ENCODE assay signal across 8 cellular contexts in the genomic region with DNA sequence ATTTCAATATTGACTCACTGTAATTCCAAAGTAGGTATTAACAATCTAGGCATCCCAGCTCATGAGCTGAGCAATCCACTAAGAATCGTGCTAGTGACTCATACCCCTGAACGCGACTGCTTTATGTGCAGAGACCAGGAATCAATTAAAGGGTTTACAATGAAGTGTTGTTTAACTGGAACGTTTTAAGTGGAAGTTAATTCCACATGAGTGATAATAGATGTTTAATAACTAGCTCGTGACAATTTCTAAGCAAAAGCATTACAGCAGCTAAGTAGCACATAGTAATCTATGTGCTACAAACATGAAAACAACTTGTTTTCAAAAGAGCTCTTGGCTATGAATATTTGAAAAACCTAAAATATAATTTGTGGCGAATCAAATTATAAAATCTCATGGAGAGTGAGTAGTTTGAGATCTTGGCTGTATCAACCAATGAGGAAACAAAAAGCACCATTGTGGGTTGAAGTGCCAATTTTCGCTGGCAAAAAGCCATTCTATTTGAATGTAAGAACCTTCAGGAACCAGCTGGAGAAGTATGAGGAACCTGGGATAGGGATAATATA. TPM values are rescaled to one million over a fixed set of nuclear protein-coding genes. Genes with fewer than 3 reads are reported as not detected.
DNase-seq lines count a peak whose midpoint lies in the region; ATAC-seq, FAIRE-seq and TF ChIP-seq lines count a peak whose summit lies in the region.

No MANE protein-coding gene starts in this region.

- H3K9me1 ChIP-seq in K562 (ENCODE audit: control insufficient read depth, insufficient read depth, low read length) = no peaks in the 10 kb centered on the region

- H3K4me2 ChIP-seq in K562 (ENCODE audit: insufficient read depth, low read length) = no peak overlapping the region

- no peaks in the 10 kb centered on the region; a peak in 1 of 5 replicates for H3K4me1 ChIP-seq in K562 (replicated peaks in 1 of 2; ENCODE audit: control insufficient read depth in 2 of 2, insufficient read depth in 2 of 2, low read length in 2 of 2)

- no peak overlapping the region for H3K27ac ChIP-seq in K562 (ENCODE audit: extremely low read depth, low read depth, low read length)

- no peaks in the 10 kb centered on the region for H3K9me3 ChIP-seq in K562 (replicated peaks; ENCODE audit: control insufficient read depth, insufficient read depth, low read depth, low read length)

- no TSS peak for BruUV-seq in K562 (replicated peaks; lab: Mats Ljungman, UMichigan)

- peak; percentile 95 for DNase-seq in EH (ENCODE audit: low read depth)
- peak; percentile 90 for DNase-seq in NCI-H2081 treated with DMSO at 0.1 percent for 48 hours (lab: John Stamatoyannopoulos, UW)
- no peak for DNase-seq in K562 (ENCODE audit: extremely low read depth in 1 of 4, low spot score in 3 of 4)
- peak; percentile 72 for DNase-seq in non-pigmented ciliary epithelial cell (ENCODE audit: low read depth)
- no peak for DNase-seq in activated naive CD4-positive, alpha-beta T cell treated with Interleukin-2 at 50 U/mL for 16 hours
- no peak for DNase-seq in activated CD4-positive, alpha-beta T cell treated with anti-CD3 and anti-CD28 coated beads, Interleukin-2, amount 50 U/mL, for 4 hours
- no peak for DNase-seq in activated T-cell treated with anti-CD3 and anti-CD28 coated beads, Interleukin-2, amount 50 U/mL, for 1 hour
- DNase-seq in activated CD4-positive, CD25-positive, alpha-beta regulatory T cell (lab: John Stamatoyannopoulos, UW) = no peak

- in situ Hi-C loops in K562 (cut with MboI) = no loop called here

- no peaks in the 10 kb centered on the region for H3K79me2 ChIP-seq in K562 (ENCODE audit: control insufficient read depth, insufficient read depth, low read length)

- TF ChIP-seq EP300 in K562 (IDR thresholded peaks at IDR 0.05; ENCODE audit: low read length) = no peak

- TF ChIP-seq CTCF in K562 (IDR thresholded peaks at IDR 0.05 in 2 of 3, conservative IDR thresholded peaks at IDR 0.05 in 1 of 3; ENCODE audit: insufficient read depth in 2 of 3, low read depth in 1 of 3, low read length in 3 of 3) = no peak

- POLR2A ChIA-PET in K562 (lab: Yijun Ruan, JAX) = interaction anchor here (0.6 to 1.6 kb wide), 5 partner anchors 10 to 57 kb away, joined by 3 to 6 read pairs (median 4); no protein-coding TSS in a partner anchor

- H3K36me3 ChIP-seq in K562 (ENCODE audit: control insufficient read depth, insufficient read depth, low read length) = no peaks in the 10 kb centered on the region

- H4K20me1 ChIP-seq in K562 (replicated peaks; ENCODE audit: control insufficient read depth, insufficient read depth, low read length) = no peaks in the 10 kb centered on the region

- FAIRE-seq in K562 (lab: Jason Lieb, UNC) = no peak

- TF ChIP-seq POLR2A in K562 (conservative IDR thresholded peaks at IDR 0.05) = no peak

- H2AFZ ChIP-seq in K562 (ENCODE audit: low read depth, low read length) = no peak overlapping the region

- peaks cover 14 to 32% of the 10 kb centered on the region in 2 experiments; a peak in 4 of 5 replicates for H3K27me3 ChIP-seq in K562 (ENCODE audit: control insufficient read depth in 2 of 2, insufficient read depth in 2 of 2, low read length in 2 of 2)

- intact Hi-C loops in K562 (cut with micrococcal nuclease) = no loop called here

- no peak overlapping the region for H3K9ac ChIP-seq in K562 (ENCODE audit: insufficient read depth in 1 of 2, low read depth in 2 of 2, low read length in 2 of 2)

- H3K4me3 ChIP-seq in K562 = no peak overlapping the region

- CTCF ChIA-PET in K562 (lab: Yijun Ruan, JAX; ENCODE audit: low intra/inter-chr PET ratio) = no interaction called here

- ATAC-seq in K562 = no peak

- TF ChIP-seq RAD21 in K562 (CRISPR knock-in tag; conservative IDR thresholded peaks at IDR 0.05 in 1 of 2, IDR thresholded peaks at IDR 0.05 in 1 of 2) = no peak

- WGBS in K562 (ENCODE audit: insufficient coverage, low coverage, missing lambda C conversion rate) = 2% methylated on average over 7 of the region's 7 CpGs

TF ChIP-seq in K562, 482 proteins besides CTCF, POLR2A, EP300 and RAD21 (continues in another document):
- peak; percentile 17 for TF ChIP-seq CBX8 (IDR thresholded peaks at IDR 0.05; ENCODE audit: borderline replicate concordance, extremely low read depth, low read depth, low read length, poor library complexity, severe bottlenecking)
- TF ChIP-seq HDAC2 (IDR thresholded peaks at IDR 0.05) = no peak
- TF ChIP-seq, protein P1, sequence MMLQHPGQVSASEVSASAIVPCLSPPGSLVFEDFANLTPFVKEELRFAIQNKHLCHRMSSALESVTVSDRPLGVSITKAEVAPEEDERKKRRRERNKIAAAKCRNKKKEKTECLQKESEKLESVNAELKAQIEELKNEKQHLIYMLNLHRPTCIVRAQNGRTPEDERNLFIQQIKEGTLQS (IDR thresholded peaks at IDR 0.05) = 0 out of 2 replicates have a peak, but pooled peaks have one; percentile 12
- TF ChIP-seq, protein P1 (CRISPR knock-in tag; conservative IDR thresholded peaks at IDR 0.05) = no peak
- TF ChIP-seq ZBTB17 (CRISPR knock-in tag; IDR thresholded peaks at IDR 0.05) = no peak
- TF ChIP-seq, protein P2, sequence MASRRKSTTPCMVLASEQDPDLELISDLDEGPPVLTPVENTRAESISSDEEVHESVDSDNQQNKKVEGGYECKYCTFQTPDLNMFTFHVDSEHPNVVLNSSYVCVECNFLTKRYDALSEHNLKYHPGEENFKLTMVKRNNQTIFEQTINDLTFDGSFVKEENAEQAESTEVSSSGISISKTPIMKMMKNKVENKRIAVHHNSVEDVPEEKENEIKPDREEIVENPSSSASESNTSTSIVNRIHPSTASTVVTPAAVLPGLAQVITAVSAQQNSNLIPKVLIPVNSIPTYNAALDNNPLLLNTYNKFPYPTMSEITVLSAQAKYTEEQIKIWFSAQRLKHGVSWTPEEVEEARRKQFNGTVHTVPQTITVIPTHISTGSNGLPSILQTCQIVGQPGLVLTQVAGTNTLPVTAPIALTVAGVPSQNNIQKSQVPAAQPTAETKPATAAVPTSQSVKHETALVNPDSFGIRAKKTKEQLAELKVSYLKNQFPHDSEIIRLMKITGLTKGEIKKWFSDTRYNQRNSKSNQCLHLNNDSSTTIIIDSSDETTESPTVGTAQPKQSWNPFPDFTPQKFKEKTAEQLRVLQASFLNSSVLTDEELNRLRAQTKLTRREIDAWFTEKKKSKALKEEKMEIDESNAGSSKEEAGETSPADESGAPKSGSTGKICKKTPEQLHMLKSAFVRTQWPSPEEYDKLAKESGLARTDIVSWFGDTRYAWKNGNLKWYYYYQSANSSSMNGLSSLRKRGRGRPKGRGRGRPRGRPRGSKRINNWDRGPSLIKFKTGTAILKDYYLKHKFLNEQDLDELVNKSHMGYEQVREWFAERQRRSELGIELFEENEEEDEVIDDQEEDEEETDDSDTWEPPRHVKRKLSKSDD (conservative IDR thresholded peaks at IDR 0.05; ENCODE audit: low read length) = no peak
- peak; percentile 37; the same call in 1 of the 2 replicates for TF ChIP-seq FOSL1 (tag; conservative IDR thresholded peaks at IDR 0.05)
- no peak for TF ChIP-seq MTA3 (IDR thresholded peaks at IDR 0.05; ENCODE audit: borderline replicate concordance)

RNA-seq across cellular contexts. Expression of a gene that starts 9.4 kb away (rescaled TPM):
- total RNA-seq in K562 (2011; cell fraction: chromatin; rRNA removed; ENCODE audit: low replicate concordance) = 1.8 and 2.2 TPM in 2 replicates
- 0.67 and 0.79 TPM in 2 replicates for total RNA-seq in K562 (2011; cell fraction: nucleolus; rRNA removed)
- total RNA-seq in K562 (2011; cell fraction: nucleoplasm; rRNA removed) = 1.0 and 3.1 TPM in 2 replicates
- total RNA-seq in K562 (2014; rRNA removed) (0.05 and 0.61 TPM in 2 replicates), K562 (2014; rRNA removed; fragmentation: Illumina TruSeq; extraction: Trizol) (0.15 and 0.19 TPM in 2 replicates), K562 (2015; rRNA removed; fragmentation: Illumina TruSeq; extraction: Trizol) (0.04 TPM in 2 replicates), K562 (2021) (0.33 and 0.58 TPM in 2 replicates)
- polyA plus RNA-seq in K562 (2011; rRNA removed) (0.66 and 1.4 TPM in 2 replicates), K562 (2014; fragmentation: Illumina TruSeq; extraction: Trizol) (0.18 and 0.28 TPM in 2 replicates), K562 (2014; fragmentation: Nextera tagmentation; extraction: Ambion mirVana) (under 1 TPM in 1 of 2 experiments, not detected in 1; 0.17 TPM), K562 (2014; rRNA removed) (0.04 and 0.20 TPM in 2 replicates)
- polyA plus RNA-seq in K562 (2011; cell fraction: cytosol; rRNA removed) = 0.62 and 0.97 TPM in 2 replicates
- 0.31 and 0.67 TPM in 2 replicates for polyA plus RNA-seq in K562 (2011; cell fraction: nucleus; rRNA removed)
- polyA plus RNA-seq in K562 (2012) = 0.10 and 0.15 TPM in 2 replicates
- 0.54 and 2.7 TPM in 2 replicates for polyA minus RNA-seq in K562 (2011; rRNA and poly(A)+ RNA removed)
- 0.18 and 0.76 TPM in 2 replicates for polyA minus RNA-seq in K562 (2011; cell fraction: cytosol; rRNA and poly(A)+ RNA removed)
- 0.22 and 0.27 TPM in 2 replicates for polyA minus RNA-seq in K562 (2011; cell fraction: nucleus; rRNA and poly(A)+ RNA removed)

RNA-seq across cellular contexts. Expression of a gene that starts 27.0 kb away (rescaled TPM):
- total RNA-seq in K562 (2011; cell fraction: chromatin; rRNA removed; ENCODE audit: low replicate concordance) = not detected in 2 replicates
- total RNA-seq in K562 (2011; cell fraction: nucleolus; rRNA removed) = not detected in 2 replicates
- total RNA-seq in K562 (2011; cell fraction: nucleoplasm; rRNA removed) = not detected in 2 replicates
- total RNA-seq in K562 (2014; rRNA removed) (not detected in 2 replicates), K562 (2014; rRNA removed; fragmentation: Illumina TruSeq; extraction: Trizol) (not detected in 2 replicates), K562 (2015; rRNA removed; fragmentation: Illumina TruSeq; extraction: Trizol) (not detected in 2 replicates), K562 (2021) (not detected in 2 replicates)
- polyA plus RNA-seq in K562 (2011; rRNA removed) (not detected in 2 replicates), K562 (2014; fragmentation: Illumina TruSeq; extraction: Trizol) (not detected in 2 replicates), K562 (2014; fragmentation: Nextera tagmentation; extraction: Ambion mirVana) (not detected), K562 (2014; rRNA removed) (not detected in 2 replicates)
- not detected in 2 replicates for polyA plus RNA-seq in K562 (2011; cell fraction: cytosol; rRNA removed)
- polyA plus RNA-seq in K562 (2011; cell fraction: nucleus; rRNA removed) = not detected in 2 replicates
- 0.22 TPM in 1 of 2 replicates, not detected in the other for polyA plus RNA-seq in K562 (2012)
- not detected in 2 replicates for polyA minus RNA-seq in K562 (2011; rRNA and poly(A)+ RNA removed)
- not detected in 2 replicates for polyA minus RNA-seq in K562 (2011; cell fraction: cytosol; rRNA and poly(A)+ RNA removed)
- polyA minus RNA-seq in K562 (2011; cell fraction: nucleus; rRNA and poly(A)+ RNA removed) = not detected in 2 replicates

Comparison
In these comparisons a context has a peak if more than half of its experiments do, and no peak if none do; other contexts are left out.
1. DNase-seq: peak in EH (single experiment), NCI-H2081 treated with DMSO at 0.1 percent for 48 hours (single experiment) and non-pigmented ciliary epithelial cell (single experiment); none in K562 (0 of 4), activated naive CD4-positive, alpha-beta T cell treated with Interleukin-2 at 50 U/mL for 16 hours (single experiment), activated CD4-positive, alpha-beta T cell treated with anti-CD3 and anti-CD28 coated beads, Interleukin-2, amount 50 U/mL, for 4 hours (0 of 2), activated T-cell treated with anti-CD3 and anti-CD28 coated beads, Interleukin-2, amount 50 U/mL, for 1 hour (single experiment) and activated CD4-positive, CD25-positive, alpha-beta regulatory T cell (0 of 4).